Comparison of ENCODE assay signal across 17 cellular contexts in the genomic region with DNA sequence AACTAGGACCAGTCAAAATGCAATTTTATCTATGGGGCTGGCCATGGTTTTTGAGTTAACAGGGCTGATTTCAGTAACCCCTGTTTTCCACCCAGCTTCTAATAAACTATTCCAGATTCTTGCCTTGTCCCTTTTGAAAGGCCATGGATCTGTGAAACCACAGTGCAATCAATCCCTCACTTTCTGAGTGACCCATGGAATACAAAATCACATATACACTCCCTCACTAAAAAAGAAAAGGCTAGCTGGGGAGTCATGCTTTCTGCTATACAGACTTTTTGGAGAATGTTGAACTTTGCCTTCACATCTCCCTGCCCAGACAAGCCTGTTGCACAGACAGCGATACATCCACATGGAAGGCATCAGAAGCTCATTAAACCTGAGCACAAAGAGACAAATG. TPM values are rescaled to one million over a fixed set of nuclear protein-coding genes. Genes with fewer than 3 reads are reported as not detected.
DNase-seq lines count a peak whose midpoint lies in the region; ATAC-seq, FAIRE-seq and TF ChIP-seq lines count a peak whose summit lies in the region.
"Had no signal": no experiment of that assay in that cellular context is flagged by ENCODE, and none has a peak within 500 bp of the region (broad histone marks: within the 10 kb centered on the region; RNA-seq: fewer than 3 reads in every experiment).

No MANE protein-coding gene starts in this region.

- H2AK5ac ChIP-seq in mesenchymal stem cell (ENCODE audit: low read length, severe bottlenecking): no peak overlapping the region

- H3K4me3 ChIP-seq in astrocyte (ENCODE audit: insufficient read depth, low read depth, low read length) (no peak overlapping the region), fibroblast of villous mesenchyme (ENCODE audit: low read depth, low read length) (no peak overlapping the region), mesenchymal stem cell (ENCODE audit: insufficient read depth in 1 of 2, low read depth in 1 of 2, low read length in 2 of 2) (no peak overlapping the region)
- H3K4me3 ChIP-seq: A549, BLaER1, GM23338, K562 had no signal

- H2BK15ac ChIP-seq in mesenchymal stem cell (ENCODE audit: low read depth, poor library complexity, severe bottlenecking): no peak overlapping the region

- H3K4me1 ChIP-seq in astrocyte (ENCODE audit: insufficient read depth, low read length) (no peaks in the 10 kb centered on the region), mesenchymal stem cell (ENCODE audit: control insufficient read depth, insufficient read depth, low read depth, low read length) (no peaks in the 10 kb centered on the region)
- H3K4me1 ChIP-seq: A549, BLaER1, Caco-2 had no signal

- H3K4me3 Mint-ChIP-seq in astrocyte (ENCODE audit: unreplicated experiment): no peak overlapping the region
- H3K4me3 Mint-ChIP-seq: CD8-positive, alpha-beta memory T cell; GM23338 had no signal

- H3K36me3 ChIP-seq in astrocyte (ENCODE audit: insufficient read depth, low read length) (no peaks in the 10 kb centered on the region), mesenchymal stem cell (ENCODE audit: control insufficient read depth in 1 of 2, insufficient read depth in 2 of 2, low read depth in 1 of 2, low read length in 2 of 2) (no peaks in the 10 kb centered on the region)
- H3K36me3 ChIP-seq: BLaER1 had no signal

- no CpG with 5 or more reads among the region's 1 CpG for WGBS in mesenchymal stem cell

- H3K4me1 Mint-ChIP-seq in astrocyte (ENCODE audit: low read depth, unreplicated experiment): no peaks in the 10 kb centered on the region
- H3K4me1 Mint-ChIP-seq: CD8-positive, alpha-beta memory T cell; GM23338 had no signal

- no peaks in the 10 kb centered on the region for H3K79me1 ChIP-seq in mesenchymal stem cell (replicated peaks; ENCODE audit: low read length, poor library complexity, severe bottlenecking)

- no peaks in the 10 kb centered on the region for H4K20me1 ChIP-seq in astrocyte (ENCODE audit: insufficient read depth, low read length)
- H4K20me1 ChIP-seq: BLaER1 had no signal

- H3K4me2 ChIP-seq in astrocyte (ENCODE audit: low read length) (no peak overlapping the region), mesenchymal stem cell (ENCODE audit: low read length, poor library complexity, severe bottlenecking) (no peak overlapping the region)
- H3K4me2 ChIP-seq: A549, BLaER1, GM23338 had no signal

- no peak overlapping the region for H3K23ac ChIP-seq in mesenchymal stem cell (ENCODE audit: low read length in 2 of 2)

- no peaks in the 10 kb centered on the region for H3K9me3 ChIP-seq in astrocyte (ENCODE audit: insufficient read depth, low read depth, low read length)
- H3K9me3 ChIP-seq in mesenchymal stem cell (ENCODE audit: control insufficient read depth, low read length): no peaks in the 10 kb centered on the region
- H3K9me3 ChIP-seq: A549, BLaER1, Caco-2 had no signal

- no peak overlapping the region for H2BK120ac ChIP-seq in mesenchymal stem cell (ENCODE audit: low read depth, low read length)

- H3K79me2 ChIP-seq in astrocyte (ENCODE audit: insufficient read depth, low read length): no peaks in the 10 kb centered on the region

- H2BK12ac ChIP-seq in mesenchymal stem cell (ENCODE audit: low read length in 2 of 2): no peak overlapping the region

- H3K14ac ChIP-seq in mesenchymal stem cell (ENCODE audit: low read length in 2 of 2): no peak overlapping the region

- no peak overlapping the region for H2BK5ac ChIP-seq in mesenchymal stem cell (ENCODE audit: low read depth, low read length, poor library complexity, severe bottlenecking)

- H3K27ac ChIP-seq in astrocyte (ENCODE audit: low read depth, low read length): no peak overlapping the region
- no peak overlapping the region for H3K27ac ChIP-seq in mesenchymal stem cell (ENCODE audit: low read length, poor library complexity, severe bottlenecking)
- H3K27ac ChIP-seq: A549, BLaER1 had no signal

- H3K9ac ChIP-seq in astrocyte (ENCODE audit: low read length) (no peak overlapping the region), mesenchymal stem cell (ENCODE audit: low read length) (no peak overlapping the region)
- H3K9ac ChIP-seq: BLaER1 had no signal

- H2AFZ ChIP-seq in astrocyte (ENCODE audit: low read depth, low read length): no peak overlapping the region
- no peak overlapping the region for H2AFZ ChIP-seq in mesenchymal stem cell (ENCODE audit: low read depth, low read length)
- H2AFZ ChIP-seq: GM23338 had no signal

- no peaks in the 10 kb centered on the region for H3K27me3 Mint-ChIP-seq in astrocyte (ENCODE audit: low read depth, unreplicated experiment)

- H3K36me3 Mint-ChIP-seq in astrocyte (ENCODE audit: low read depth, unreplicated experiment): no peaks in the 10 kb centered on the region
- H3K36me3 Mint-ChIP-seq: CD8-positive, alpha-beta memory T cell had no signal

- FAIRE-seq in astrocyte (lab: Jason Lieb, UNC): no peak
- FAIRE-seq: A549, GM12891, K562 had no signal

- TF ChIP-seq CTCF in astrocyte (IDR thresholded peaks at IDR 0.05; ENCODE audit: insufficient read depth, low read depth, low read length): no peak
- TF ChIP-seq CTCF in fibroblast of villous mesenchyme (IDR thresholded peaks at IDR 0.05; ENCODE audit: insufficient read depth, low read depth, low read length): no peak

- no peak overlapping the region for H3K18ac ChIP-seq in mesenchymal stem cell (ENCODE audit: low read depth in 1 of 2, low read length in 2 of 2)

- no peak overlapping the region for H3K27ac Mint-ChIP-seq in astrocyte (ENCODE audit: unreplicated experiment)
- H3K27ac Mint-ChIP-seq: CD8-positive, alpha-beta memory T cell; GM23338 had no signal

- H4K8ac ChIP-seq in mesenchymal stem cell (ENCODE audit: low read length): no peak overlapping the region

- no peak overlapping the region for H3K4ac ChIP-seq in mesenchymal stem cell (ENCODE audit: low read depth in 1 of 2, low read length in 2 of 2)

- ATAC-seq in HG03457 (IDR thresholded peaks at IDR 0.05; ENCODE audit: unreplicated experiment): no peak
- ATAC-seq: A549, GM23338, K562 had no signal

- no peaks in the 10 kb centered on the region for H3K9me3 Mint-ChIP-seq in astrocyte (ENCODE audit: unreplicated experiment)
- H3K9me3 Mint-ChIP-seq: CD8-positive, alpha-beta memory T cell; GM23338 had no signal

- H3K27me3 ChIP-seq in astrocyte (ENCODE audit: insufficient read depth, low read length) (no peaks in the 10 kb centered on the region), mesenchymal stem cell (ENCODE audit: control insufficient read depth in 1 of 2, insufficient read depth in 1 of 2, low read length in 2 of 2) (no peaks in the 10 kb centered on the region)
- H3K27me3 ChIP-seq: BLaER1 had no signal

- DNase-seq in GM04504 (ENCODE audit: low read depth) (peak; percentile 20), astrocyte (ENCODE audit: low read depth) (peak; percentile 14), fibroblast of villous mesenchyme (ENCODE audit: low read depth) (peak; percentile 8), mesenchymal stem cell (no peak), DMS79 treated with DMSO at 0.1 percent for 48 hours (lab: John Stamatoyannopoulos, UW) (no peak), NCI-H1930 (lab: John Stamatoyannopoulos, UW) (no peak)
- DNase-seq: AML-193; Caco-2; CD8-positive, alpha-beta memory T cell; GF-D8; H7 had no signal

- no peak overlapping the region for H4K91ac ChIP-seq in mesenchymal stem cell (ENCODE audit: low read length)

RNA-seq across cellular contexts. Expression of a gene that starts 47.9 kb away (rescaled TPM):
- total RNA-seq in astrocyte (9.0 and 10.0 TPM in 2 replicates), fibroblast of villous mesenchyme (13.5 and 31.1 TPM in 2 replicates)
- 5.1 TPM for polyA plus RNA-seq in mesenchymal stem cell (2013, experiment 1 of 2)
- 6.1 TPM for polyA plus RNA-seq in mesenchymal stem cell (2013, experiment 2 of 2)

Comparison
In these comparisons a context has a peak if more than half of its experiments do, and no peak if none do; other contexts are left out.
1. DNase-seq: peak in GM04504 (single experiment), astrocyte (single experiment) and fibroblast of villous mesenchyme (single experiment); none in mesenchymal stem cell (single experiment), DMS79 treated with DMSO at 0.1 percent for 48 hours (single experiment) and NCI-H1930 (0 of 2).